17 cellular contexts compared by ENCODE assay signal in the genomic region with DNA sequence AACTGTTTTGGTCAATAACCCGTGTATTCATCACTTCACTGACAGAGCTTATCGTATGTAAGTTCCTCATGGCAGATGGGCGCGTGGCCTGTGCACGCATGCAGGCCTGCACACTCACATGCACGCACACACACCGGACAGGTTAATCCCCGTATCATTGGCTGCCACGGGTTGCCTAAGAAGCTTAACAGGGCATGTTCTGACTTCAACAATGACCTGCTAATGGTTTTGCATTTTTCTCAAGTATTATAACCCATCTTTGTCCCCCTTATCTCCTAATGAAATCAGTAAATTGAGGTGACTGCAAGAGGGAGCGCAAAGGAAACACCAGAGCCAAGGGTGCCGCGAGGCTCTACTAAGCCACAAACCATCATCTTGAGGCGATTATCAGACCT.
A peak's percentile ranks its signal among the peaks of the same experiment; 100 is the strongest.
DNase-seq lines count a peak whose midpoint lies in the region; ATAC-seq, FAIRE-seq and TF ChIP-seq lines count a peak whose summit lies in the region.
"Had no signal": no experiment of that assay in that cellular context is flagged by ENCODE, and none has a peak within 500 bp of the region (broad histone marks: within the 10 kb centered on the region; RNA-seq: fewer than 3 reads in every experiment).

No MANE protein-coding gene starts in this region.

- no peak for DNase-seq in stimulated activated naive CD8-positive, alpha-beta T cell treated with anti-CD3 and anti-CD28 coated beads, Interleukin-15, amount 100 ng/mL, for 72 hours
- DNase-seq in H1 (ENCODE audit: low read depth in 1 of 2, low spot score in 2 of 2) (no peak), NCI-H1417 treated with DMSO at 0.1 percent for 48 hours (lab: John Stamatoyannopoulos, UW) (no peak), left lung (no peak), psoas muscle (no peak)
- DNase-seq: DMS53, MV-4-11, NCI-H1436, NCI-H2081, NCI-H226, NCI-H526 had no signal

- TF ChIP-seq RAD21 in H1 (IDR thresholded peaks at IDR 0.05 in 1 of 2, conservative IDR thresholded peaks at IDR 0.05 in 1 of 2; ENCODE audit: low read depth in 2 of 2, low read length in 2 of 2), result no peak

- no peaks in the 10 kb centered on the region for H3K79me2 ChIP-seq in OCI-LY1 (ENCODE audit: insufficient read depth, low read length)
- no peaks in the 10 kb centered on the region for H3K79me2 ChIP-seq in H1 (ENCODE audit: control insufficient read depth in 1 of 2, insufficient read depth in 2 of 2, low read length in 2 of 2)

- H3K18ac ChIP-seq in H1 (ENCODE audit: extremely low read depth, low read length), result no peak overlapping the region

- H3K4ac ChIP-seq in H1 (replicated peaks; ENCODE audit: insufficient read length, low read depth, low read length), result no peak overlapping the region

- no peaks in the 10 kb centered on the region for H3F3A ChIP-seq in OCI-LY1 (ENCODE audit: insufficient read depth, low read length)

- no peak for ATAC-seq in stimulated activated naive CD8-positive, alpha-beta T cell treated with anti-CD3 and anti-CD28 coated beads, Interleukin-15, amount 100 ng/mL, for 72 hours
- ATAC-seq in left lung, result no peak
- no peak for ATAC-seq in psoas muscle
- ATAC-seq: GM12878, Panc1, Right ventricle myocardium inferior had no signal

- H3K36me3 Mint-ChIP-seq in stimulated activated naive CD8-positive, alpha-beta T cell treated with anti-CD3 and anti-CD28 coated beads, Interleukin-15, Interleukin-2, amounts not matched to agents 100 ng/mL and 50 ng/mL, for 24 hours (ENCODE audit: low read depth), result peaks cover 5% of the 10 kb centered on the region

- H3K9me3 ChIP-seq in OCI-LY1 (ENCODE audit: low read length), result no peaks in the 10 kb centered on the region
- H3K9me3 ChIP-seq in H1 (ENCODE audit: insufficient read depth in 2 of 2, low read depth in 1 of 2, low read length in 1 of 2), result no peaks in the 10 kb centered on the region
- H3K9me3 ChIP-seq in left lung, result no peaks in the 10 kb centered on the region
- no peaks in the 10 kb centered on the region for H3K9me3 ChIP-seq in psoas muscle

- H3K27me3 ChIP-seq in OCI-LY1 (ENCODE audit: insufficient read depth, low read length) (0 out of 2 replicates have a peak, but pooled peaks cover 4% of the 10 kb centered on the region), H1 (replicated peaks in 1 of 4; ENCODE audit: control insufficient read depth in 3 of 4, extremely low read depth in 1 of 4, insufficient read depth in 3 of 4, low read length in 3 of 4) (no peaks in the 10 kb centered on the region; a peak in 2 of 7 replicates), left lung (no peaks in the 10 kb centered on the region), psoas muscle (ENCODE audit: insufficient read depth in 3 of 3, low read length in 2 of 3) (no peaks in the 10 kb centered on the region)

- no peak overlapping the region for H3K4me3 ChIP-seq in OCI-LY1 (ENCODE audit: low read depth, low read length, poor library complexity, severe bottlenecking)
- H3K4me3 ChIP-seq in H1 (ENCODE audit: extremely low read depth in 1 of 4, insufficient read depth in 2 of 4, low read depth in 3 of 4, low read length in 4 of 4), result no peak overlapping the region
- H3K4me3 ChIP-seq in left lung, result no peak overlapping the region
- no peak overlapping the region for H3K4me3 ChIP-seq in psoas muscle
- H3K4me3 ChIP-seq: GM12878 had no signal

- H2AFZ ChIP-seq in OCI-LY1 (ENCODE audit: low read length), result 0 out of 2 replicates have a peak overlapping the region, but pooled peaks have one; percentile 10
- no peak overlapping the region for H2AFZ ChIP-seq in H1 (ENCODE audit: low read length)

- H3K4me1 Mint-ChIP-seq in stimulated activated naive CD8-positive, alpha-beta T cell treated with anti-CD3 and anti-CD28 coated beads, Interleukin-15, Interleukin-2, amounts not matched to agents 100 ng/mL and 50 ng/mL, for 24 hours (ENCODE audit: low read depth), result peaks cover 9% of the 10 kb centered on the region
- no peaks in the 10 kb centered on the region for H3K4me1 Mint-ChIP-seq in stimulated activated naive CD8-positive, alpha-beta T cell treated with anti-CD3 and anti-CD28 coated beads, Interleukin-15, amount 100 ng/mL, for 72 hours

- H3K36me3 ChIP-seq in OCI-LY1 (ENCODE audit: insufficient read depth, low read length) (no peaks in the 10 kb centered on the region), H1 (ENCODE audit: control insufficient read depth in 2 of 4, insufficient read depth in 4 of 4, low read length in 3 of 4) (no peaks in the 10 kb centered on the region), left lung (no peaks in the 10 kb centered on the region), psoas muscle (ENCODE audit: insufficient read depth in 1 of 2, low read depth in 1 of 2) (no peaks in the 10 kb centered on the region)

- 94% methylated on average over 13 of the region's 13 CpGs; no CpG with 5 or more reads in 1 of the 2 experiments for WGBS in H1 (ENCODE audit: extremely low coverage in 1 of 2, insufficient coverage in 1 of 2, insufficient read length in 1 of 2, insufficient replicate concordance in 2 of 2, low coverage in 1 of 2, low lambda C conversion rate in 2 of 2, missing lambda C conversion rate in 1 of 2), 2 experiments
- WGBS in psoas muscle, 3 donors, result 91 to 95% (median 93%) methylated on average over 13 of the region's 13 CpGs

- H4K8ac ChIP-seq in H1 (ENCODE audit: extremely low read depth, insufficient read depth, low read length), result no peak overlapping the region

- no peak for TF ChIP-seq POLR2A in H1 (IDR thresholded peaks at IDR 0.05; ENCODE audit: control extremely low read depth in 1 of 2, low read depth in 2 of 2, low read length in 2 of 2)

- TF ChIP-seq CTCF in OCI-LY1 (IDR thresholded peaks at IDR 0.05; ENCODE audit: low read length) (no peak), H1 (IDR thresholded peaks at IDR 0.05; ENCODE audit: control extremely low read depth in 1 of 3, insufficient read depth in 1 of 3, low read depth in 1 of 3, low read length in 3 of 3) (no peak), left lung (IDR thresholded peaks at IDR 0.05) (no peak), psoas muscle (IDR thresholded peaks at IDR 0.05) (no peak)

- no peaks in the 10 kb centered on the region for H3K9me2 ChIP-seq in OCI-LY1 (ENCODE audit: low read depth, low read length)

- no peak overlapping the region for H3K14ac ChIP-seq in H1 (ENCODE audit: insufficient read length)

- CTCF ChIA-PET in H1 (lab: Charles Lee; ENCODE audit: partially characterized antibody), result interaction anchor here (1.2 to 1.3 kb wide), 2 partner anchors 12 to 728 kb away, joined by 3 read pairs; no protein-coding TSS in a partner anchor

- intact Hi-C loops in left lung (cut with DNase I) (no loop called here), psoas muscle (cut with DNase I) (no loop called here)

- no peak for FAIRE-seq in H1 (lab: Jason Lieb, UNC)
- FAIRE-seq: GM12878, GM19239 had no signal

- H3K27ac ChIP-seq in OCI-LY1 (ENCODE audit: low read depth, low read length, poor library complexity, severe bottlenecking), result no peak overlapping the region
- no peak overlapping the region for H3K27ac ChIP-seq in H1 (ENCODE audit: low read depth, low read length)
- H3K27ac ChIP-seq in left lung, result no peak overlapping the region
- H3K27ac ChIP-seq in psoas muscle, result no peak overlapping the region

- no peaks in the 10 kb centered on the region for H3K79me1 ChIP-seq in H1 (ENCODE audit: low read depth, low read length)

- no peak overlapping the region; the same call in 1 of the 2 replicates for H2BK12ac ChIP-seq in H1 (ENCODE audit: low read depth, low read length)

- H3K9me3 Mint-ChIP-seq in stimulated activated naive CD8-positive, alpha-beta T cell treated with anti-CD3 and anti-CD28 coated beads, Interleukin-15, Interleukin-2, amounts not matched to agents 100 ng/mL and 50 ng/mL, for 24 hours, result peaks cover 6% of the 10 kb centered on the region
- H3K9me3 Mint-ChIP-seq in stimulated activated naive CD8-positive, alpha-beta T cell treated with anti-CD3 and anti-CD28 coated beads, Interleukin-15, amount 100 ng/mL, for 72 hours, result peaks cover 0 to 6% of the 10 kb centered on the region in 2 donors

- H4K20me1 ChIP-seq in OCI-LY1 (ENCODE audit: insufficient read depth, low read length), result no peaks in the 10 kb centered on the region
- H4K20me1 ChIP-seq in H1 (replicated peaks in 1 of 2; ENCODE audit: control insufficient read depth in 1 of 2, insufficient read depth in 2 of 2, low read length in 2 of 2), result no peaks in the 10 kb centered on the region

- POLR2A ChIA-PET in H1 (lab: Charles Lee; ENCODE audit: partially characterized antibody), result no interaction called here

- H2AK5ac ChIP-seq in H1 (ENCODE audit: low read depth, low read length), result peak overlapping the region; percentile 46; the same call in 1 of the 2 replicates

- H2BK120ac ChIP-seq in H1 (replicated peaks; ENCODE audit: low read depth, low read length), result peak overlapping the region; percentile 52

- H3K4me2 ChIP-seq in OCI-LY1 (ENCODE audit: low read length) (peak overlapping the region; percentile 49; the same call in 1 of the 2 replicates), H1 (ENCODE audit: insufficient read depth in 1 of 2, low read depth in 2 of 2, low read length in 2 of 2) (no peak overlapping the region)

- H3K56ac ChIP-seq in H1 (replicated peaks; ENCODE audit: insufficient read length, low read depth, low read length), result no peak overlapping the region

- no peak overlapping the region for H2BK20ac ChIP-seq in H1 (ENCODE audit: low read length)

- no peaks in the 10 kb centered on the region for H3K23me2 ChIP-seq in H1 (ENCODE audit: low read depth, low read length)

- H3K27me3 Mint-ChIP-seq in stimulated activated naive CD8-positive, alpha-beta T cell treated with anti-CD3 and anti-CD28 coated beads, Interleukin-15, Interleukin-2, amounts not matched to agents 100 ng/mL and 50 ng/mL, for 24 hours, result peaks cover 4% of the 10 kb centered on the region
- H3K27me3 Mint-ChIP-seq in stimulated activated naive CD8-positive, alpha-beta T cell treated with anti-CD3 and anti-CD28 coated beads, Interleukin-15, amount 100 ng/mL, for 72 hours, result peaks cover 15% of the 10 kb centered on the region

- no peak overlapping the region for H3K4me3 Mint-ChIP-seq in stimulated activated naive CD8-positive, alpha-beta T cell treated with anti-CD3 and anti-CD28 coated beads, Interleukin-15, Interleukin-2, amounts not matched to agents 100 ng/mL and 50 ng/mL, for 24 hours
- H3K4me3 Mint-ChIP-seq in stimulated activated naive CD8-positive, alpha-beta T cell treated with anti-CD3 and anti-CD28 coated beads, Interleukin-15, amount 100 ng/mL, for 72 hours, result no peak overlapping the region

- H3K23ac ChIP-seq in H1 (ENCODE audit: insufficient read length), result no peak overlapping the region

- no peak for TF ChIP-seq EP300 in H1 (IDR thresholded peaks at IDR 0.05; ENCODE audit: borderline replicate concordance in 1 of 2, low read depth in 2 of 2, low read length in 2 of 2)

- H4K5ac ChIP-seq in H1 (ENCODE audit: insufficient read length, low read depth, low read length), result no peak overlapping the region

- H2BK5ac ChIP-seq in H1 (ENCODE audit: low read depth, low read length), result no peak overlapping the region

- peaks cover 34% of the 10 kb centered on the region for H3K4me1 ChIP-seq in OCI-LY1 (ENCODE audit: insufficient read depth, low read length, severe bottlenecking)
- H3K4me1 ChIP-seq in H1 (replicated peaks in 1 of 4; ENCODE audit: control insufficient read depth in 3 of 4, insufficient read depth in 4 of 4, low read length in 3 of 4), result peaks cover 0 to 2% (median 0%) of the 10 kb centered on the region in 4 experiments; a peak in 2 of 7 replicates
- no peaks in the 10 kb centered on the region for H3K4me1 ChIP-seq in left lung
- no peaks in the 10 kb centered on the region for H3K4me1 ChIP-seq in psoas muscle

- peak overlapping the region; percentile 51 for H4K91ac ChIP-seq in H1 (replicated peaks; ENCODE audit: insufficient read length, low read length)

- peak overlapping the region; percentile 59 for H3K27ac Mint-ChIP-seq in stimulated activated naive CD8-positive, alpha-beta T cell treated with anti-CD3 and anti-CD28 coated beads, Interleukin-15, Interleukin-2, amounts not matched to agents 100 ng/mL and 50 ng/mL, for 24 hours
- H3K27ac Mint-ChIP-seq in stimulated activated naive CD8-positive, alpha-beta T cell treated with anti-CD3 and anti-CD28 coated beads, Interleukin-15, amount 100 ng/mL, for 72 hours, result no peak overlapping the region

- 0 out of 2 replicates have a peak overlapping the region, but pooled peaks have one; percentile 92 for H2BK15ac ChIP-seq in H1 (ENCODE audit: low read length)

- no peak overlapping the region for H3K9ac ChIP-seq in OCI-LY1 (ENCODE audit: low read length)
- H3K9ac ChIP-seq in H1 (replicated peaks in 1 of 4; ENCODE audit: extremely low read depth in 1 of 4, low read depth in 3 of 4, low read length in 3 of 4), result no peak overlapping the region
